In the genomic region with DNA sequence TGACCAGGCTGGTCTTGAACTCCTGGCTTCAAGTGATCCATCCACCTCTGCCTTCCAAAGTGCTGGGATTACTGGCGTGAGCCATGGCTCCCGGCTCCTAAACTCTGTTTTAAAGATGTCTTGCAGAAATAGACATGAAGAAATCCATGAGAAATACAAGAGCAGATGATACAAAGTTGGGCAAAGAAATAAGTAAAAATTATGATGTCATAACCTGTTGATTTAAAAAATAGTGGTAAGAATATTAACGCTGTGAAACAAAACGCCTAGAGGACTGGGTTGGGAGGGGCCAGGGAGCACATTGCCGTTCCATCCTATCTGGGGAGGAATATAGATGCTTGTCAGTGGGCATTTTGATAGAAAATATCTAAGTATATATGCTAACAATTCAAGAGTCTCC, we compare ENCODE assay signal across 17 cellular contexts. TPM values are rescaled to one million over a fixed set of nuclear protein-coding genes. Genes with fewer than 3 reads are reported as not detected.
A peak's percentile ranks its signal among the peaks of the same experiment; 100 is the strongest.
DNase-seq lines count a peak whose midpoint lies in the region; ATAC-seq and TF ChIP-seq lines count a peak whose summit lies in the region.
"Had no signal": no experiment of that assay in that cellular context is flagged by ENCODE, and none has a peak within 500 bp of the region (broad histone marks: within the 10 kb centered on the region; RNA-seq: fewer than 3 reads in every experiment).

No MANE protein-coding gene starts in this region.

- peak overlapping the region; percentile 91 for H3K4me3 Mint-ChIP-seq in activated CD8-positive, alpha-beta memory T cell treated with anti-CD3 and anti-CD28 coated beads, Interleukin-2, amount 10 ng/mL, durations not matched to agents 7 days and 5 days
- H3K4me3 Mint-ChIP-seq in activated naive CD8-positive, alpha-beta T cell = peak overlapping the region; percentile 75
- peak overlapping the region; percentile 98 for H3K4me3 Mint-ChIP-seq in natural killer cell treated with Interleukin-12 subunit alpha and Interleukin-12 subunit beta and Interleukin-15 and Interleukin-18, amount 100 ng/mL, for 72 hours
- H3K4me3 Mint-ChIP-seq: type B pancreatic cell, WTC11 had no signal

- no peak for TF ChIP-seq CTCF in GM12864 (IDR thresholded peaks at IDR 0.05; ENCODE audit: low read depth, low read length, missing control alignments)

- H3K36me3 Mint-ChIP-seq in activated CD8-positive, alpha-beta memory T cell treated with anti-CD3 and anti-CD28 coated beads, Interleukin-2, amount 10 ng/mL, durations not matched to agents 7 days and 5 days = peaks cover 30% of the 10 kb centered on the region
- H3K36me3 Mint-ChIP-seq in activated naive CD8-positive, alpha-beta T cell = peaks cover 2% of the 10 kb centered on the region
- H3K36me3 Mint-ChIP-seq in natural killer cell treated with Interleukin-12 subunit alpha and Interleukin-12 subunit beta and Interleukin-15 and Interleukin-18, amount 100 ng/mL, for 72 hours = peaks cover 6% of the 10 kb centered on the region
- H3K36me3 Mint-ChIP-seq: type B pancreatic cell, WTC11 had no signal

- ATAC-seq in activated CD8-positive, alpha-beta memory T cell treated with anti-CD3 and anti-CD28 coated beads, Interleukin-2, amount 10 ng/mL, durations not matched to agents 7 days and 5 days = no peak
- no peak for ATAC-seq in natural killer cell treated with Interleukin-12 subunit alpha and Interleukin-12 subunit beta and Interleukin-15 and Interleukin-18, amount 100 ng/mL, for 72 hours
- ATAC-seq in HG02938 (IDR thresholded peaks at IDR 0.05; ENCODE audit: unreplicated experiment) = no peak
- no peak for ATAC-seq in HG03039 (IDR thresholded peaks at IDR 0.05; ENCODE audit: unreplicated experiment)
- ATAC-seq: gastrocnemius medialis, WTC11 had no signal

- H3K4me3 ChIP-seq in GM12864 (ENCODE audit: low read depth, low read length) = peak overlapping the region; percentile 82; the same call in 1 of the 2 replicates
- H3K4me3 ChIP-seq: gastrocnemius medialis had no signal

- no peaks in the 10 kb centered on the region for H3K9me3 Mint-ChIP-seq in activated CD8-positive, alpha-beta memory T cell treated with anti-CD3 and anti-CD28 coated beads, Interleukin-2, amount 10 ng/mL, durations not matched to agents 7 days and 5 days (ENCODE audit: low read depth)
- no peaks in the 10 kb centered on the region for H3K9me3 Mint-ChIP-seq in activated naive CD8-positive, alpha-beta T cell (ENCODE audit: low read depth)
- H3K9me3 Mint-ChIP-seq in natural killer cell treated with Interleukin-12 subunit alpha and Interleukin-12 subunit beta and Interleukin-15 and Interleukin-18, amount 100 ng/mL, for 72 hours = no peaks in the 10 kb centered on the region
- H3K9me3 Mint-ChIP-seq: type B pancreatic cell, WTC11 had no signal

- peak overlapping the region; percentile 50 for H3K27ac Mint-ChIP-seq in activated CD8-positive, alpha-beta memory T cell treated with anti-CD3 and anti-CD28 coated beads, Interleukin-2, amount 10 ng/mL, durations not matched to agents 7 days and 5 days
- H3K27ac Mint-ChIP-seq in activated naive CD8-positive, alpha-beta T cell = peak overlapping the region; percentile 89
- H3K27ac Mint-ChIP-seq in natural killer cell treated with Interleukin-12 subunit alpha and Interleukin-12 subunit beta and Interleukin-15 and Interleukin-18, amount 100 ng/mL, for 72 hours = peak overlapping the region; percentile 88 to 90
- H3K27ac Mint-ChIP-seq: type B pancreatic cell, WTC11 had no signal

- DNase-seq in activated CD8-positive, alpha-beta memory T cell treated with anti-CD3 and anti-CD28 coated beads, Interleukin-2, amount 10 ng/mL, durations not matched to agents 7 days and 5 days = no peak
- DNase-seq in activated CD8-positive, alpha-beta memory T cell treated with anti-CD3 and anti-CD28 coated beads for 24 hours = no peak
- no peak for DNase-seq in GM12864 (ENCODE audit: low read depth)
- DNase-seq in natural killer cell treated with Interleukin-12 subunit alpha and Interleukin-12 subunit beta and Interleukin-15 and Interleukin-18, amount 100 ng/mL, for 72 hours (ENCODE audit: low spot score) = no peak
- no peak for DNase-seq in RPMI8226
- DNase-seq: ACHN; activated CD8-positive, alpha-beta memory T cell treated with anti-CD3 and anti-CD28 coated beads, Interleukin-2, amount 50 U/mL, for 48 hours; gastrocnemius medialis; IMR-90; NCI-H187 treated with DMSO at 0.1 percent for 48 hours; stimulated activated CD4-positive, alpha-beta T cell treated with anti-CD3 and anti-CD28 coated beads, Interleukin-12 subunit alpha, Interleukin-12 subunit beta, amount 100 ng/mL, for 4 hours; stimulated activated naive CD4-positive, alpha-beta T cell had no signal

- CTCF ChIA-PET in activated CD8-positive, alpha-beta memory T cell treated with anti-CD3 and anti-CD28 coated beads, Interleukin-2, amount 10 ng/mL, durations not matched to agents 7 days and 5 days (lab: Charles Lee) = no interaction called here

- peaks cover 68% of the 10 kb centered on the region for H3K4me1 Mint-ChIP-seq in activated CD8-positive, alpha-beta memory T cell treated with anti-CD3 and anti-CD28 coated beads, Interleukin-2, amount 10 ng/mL, durations not matched to agents 7 days and 5 days
- H3K4me1 Mint-ChIP-seq in activated naive CD8-positive, alpha-beta T cell (ENCODE audit: low read depth) = peaks cover 78% of the 10 kb centered on the region
- peaks cover 72 to 76% of the 10 kb centered on the region in 2 donors for H3K4me1 Mint-ChIP-seq in natural killer cell treated with Interleukin-12 subunit alpha and Interleukin-12 subunit beta and Interleukin-15 and Interleukin-18, amount 100 ng/mL, for 72 hours (ENCODE audit: low read depth in 2 of 2)

- no peaks in the 10 kb centered on the region for H3K27me3 Mint-ChIP-seq in activated CD8-positive, alpha-beta memory T cell treated with anti-CD3 and anti-CD28 coated beads, Interleukin-2, amount 10 ng/mL, durations not matched to agents 7 days and 5 days
- no peaks in the 10 kb centered on the region for H3K27me3 Mint-ChIP-seq in activated naive CD8-positive, alpha-beta T cell
- H3K27me3 Mint-ChIP-seq in natural killer cell treated with Interleukin-12 subunit alpha and Interleukin-12 subunit beta and Interleukin-15 and Interleukin-18, amount 100 ng/mL, for 72 hours = no peaks in the 10 kb centered on the region

RNA-seq across cellular contexts. Expression of a gene that starts 1.2 kb away (rescaled TPM):
- total RNA-seq in activated CD8-positive, alpha-beta memory T cell treated with anti-CD3 and anti-CD28 coated beads, Interleukin-2, amount 10 ng/mL, durations not matched to agents 7 days and 5 days = 100 to 1,000 TPM; 336 to 372 TPM
- total RNA-seq in natural killer cell treated with Interleukin-12 subunit alpha and Interleukin-12 subunit beta and Interleukin-15 and Interleukin-18, amount 100 ng/mL, for 72 hours = 1,000 to 10,000 TPM in 1 of 2 donors, 100 to 1,000 TPM in 1; 448 to 1,246 TPM
- total RNA-seq: IMR-90 had no signal

RNA-seq across cellular contexts. Expression of a gene that starts 17.9 kb away (rescaled TPM):
- total RNA-seq in activated CD8-positive, alpha-beta memory T cell treated with anti-CD3 and anti-CD28 coated beads, Interleukin-2, amount 10 ng/mL, durations not matched to agents 7 days and 5 days = 10 to 100 TPM; 56.8 to 62.9 TPM
- 10 to 100 TPM; 43.5 to 83.6 TPM for total RNA-seq in natural killer cell treated with Interleukin-12 subunit alpha and Interleukin-12 subunit beta and Interleukin-15 and Interleukin-18, amount 100 ng/mL, for 72 hours

RNA-seq across cellular contexts. Expression of a gene that starts 48.4 kb away (rescaled TPM):
- total RNA-seq in activated CD8-positive, alpha-beta memory T cell treated with anti-CD3 and anti-CD28 coated beads, Interleukin-2, amount 10 ng/mL, durations not matched to agents 7 days and 5 days = 10 to 100 TPM; 46.0 to 49.9 TPM
- total RNA-seq in natural killer cell treated with Interleukin-12 subunit alpha and Interleukin-12 subunit beta and Interleukin-15 and Interleukin-18, amount 100 ng/mL, for 72 hours = 10 to 100 TPM; 69.4 to 81.7 TPM
